1 cellular context compared by ENCODE assay signal in the genomic region with DNA sequence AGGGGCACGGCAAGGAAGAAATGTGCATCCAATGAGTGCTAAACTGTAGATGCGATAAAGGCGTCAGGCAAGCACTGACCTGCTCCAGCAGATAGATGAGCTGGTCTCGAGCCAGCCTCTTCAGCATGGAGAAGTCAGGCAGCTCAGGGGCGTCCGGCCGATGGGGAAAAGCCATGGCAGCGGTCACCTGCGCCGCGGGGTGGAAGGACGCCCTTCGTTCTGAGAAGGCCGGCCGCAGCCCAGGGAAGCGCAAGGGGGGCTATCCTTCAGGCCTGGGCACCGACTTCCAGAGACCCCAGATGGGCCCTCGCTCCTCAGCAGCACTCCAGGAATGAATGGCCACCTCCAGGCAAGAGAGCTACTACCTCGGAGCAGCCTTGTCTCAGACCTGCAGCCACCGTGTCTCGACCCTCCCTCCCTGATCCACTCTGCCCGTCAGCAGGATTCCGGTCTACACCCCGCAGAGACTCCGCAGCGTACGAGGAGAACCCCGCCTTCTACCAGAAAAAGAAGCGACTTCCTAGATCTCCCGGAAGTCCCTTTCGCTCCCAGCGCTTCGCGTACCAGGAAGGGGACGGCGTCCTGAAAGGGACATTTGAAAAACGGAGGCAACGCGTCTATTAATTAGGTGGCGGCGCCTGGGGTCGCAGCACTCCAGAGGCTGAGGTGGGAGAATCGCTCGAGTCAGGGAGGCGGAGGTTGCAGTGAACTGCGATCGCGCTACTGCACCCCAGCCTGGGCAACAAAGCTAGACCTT.
TF ChIP-seq lines count a peak whose summit lies in the region.

A gene (minus strand): TSS at position 520 of the 757 bp plus-strand sequence. CDS start 345 bp downstream, at position 175.

TF ChIP-seq in GM12878, 131 proteins besides CTCF, POLR2A, EP300 and RAD21 (continued from another document):
- TF ChIP-seq YY1 (IDR thresholded peaks at IDR 0.05; ENCODE audit: low read depth, low read length) = 0 out of 2 replicates have a peak, but pooled peaks have one; percentile 73
- TF ChIP-seq SIX5 (IDR thresholded peaks at IDR 0.05; ENCODE audit: low read depth, low read length, severe bottlenecking) = peak; percentile 37
- TF ChIP-seq RAD51 (IDR thresholded peaks at IDR 0.05) = no peak
- TF ChIP-seq, protein P1, sequence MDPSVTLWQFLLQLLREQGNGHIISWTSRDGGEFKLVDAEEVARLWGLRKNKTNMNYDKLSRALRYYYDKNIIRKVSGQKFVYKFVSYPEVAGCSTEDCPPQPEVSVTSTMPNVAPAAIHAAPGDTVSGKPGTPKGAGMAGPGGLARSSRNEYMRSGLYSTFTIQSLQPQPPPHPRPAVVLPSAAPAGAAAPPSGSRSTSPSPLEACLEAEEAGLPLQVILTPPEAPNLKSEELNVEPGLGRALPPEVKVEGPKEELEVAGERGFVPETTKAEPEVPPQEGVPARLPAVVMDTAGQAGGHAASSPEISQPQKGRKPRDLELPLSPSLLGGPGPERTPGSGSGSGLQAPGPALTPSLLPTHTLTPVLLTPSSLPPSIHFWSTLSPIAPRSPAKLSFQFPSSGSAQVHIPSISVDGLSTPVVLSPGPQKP (IDR thresholded peaks at IDR 0.05; ENCODE audit: low read depth, low read length) = peak; percentile 67; the same call in 1 of the 2 replicates
- TF ChIP-seq, protein P2, sequence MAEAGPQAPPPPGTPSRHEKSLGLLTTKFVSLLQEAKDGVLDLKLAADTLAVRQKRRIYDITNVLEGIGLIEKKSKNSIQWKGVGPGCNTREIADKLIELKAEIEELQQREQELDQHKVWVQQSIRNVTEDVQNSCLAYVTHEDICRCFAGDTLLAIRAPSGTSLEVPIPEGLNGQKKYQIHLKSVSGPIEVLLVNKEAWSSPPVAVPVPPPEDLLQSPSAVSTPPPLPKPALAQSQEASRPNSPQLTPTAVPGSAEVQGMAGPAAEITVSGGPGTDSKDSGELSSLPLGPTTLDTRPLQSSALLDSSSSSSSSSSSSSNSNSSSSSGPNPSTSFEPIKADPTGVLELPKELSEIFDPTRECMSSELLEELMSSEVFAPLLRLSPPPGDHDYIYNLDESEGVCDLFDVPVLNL (IDR thresholded peaks at IDR 0.05; ENCODE audit: low read depth, low read length) = no peak
- TF ChIP-seq CHD4 (IDR thresholded peaks at IDR 0.05) = no peak
- TF ChIP-seq ZNF217 (IDR thresholded peaks at IDR 0.05) = no peak
- TF ChIP-seq, protein P3, sequence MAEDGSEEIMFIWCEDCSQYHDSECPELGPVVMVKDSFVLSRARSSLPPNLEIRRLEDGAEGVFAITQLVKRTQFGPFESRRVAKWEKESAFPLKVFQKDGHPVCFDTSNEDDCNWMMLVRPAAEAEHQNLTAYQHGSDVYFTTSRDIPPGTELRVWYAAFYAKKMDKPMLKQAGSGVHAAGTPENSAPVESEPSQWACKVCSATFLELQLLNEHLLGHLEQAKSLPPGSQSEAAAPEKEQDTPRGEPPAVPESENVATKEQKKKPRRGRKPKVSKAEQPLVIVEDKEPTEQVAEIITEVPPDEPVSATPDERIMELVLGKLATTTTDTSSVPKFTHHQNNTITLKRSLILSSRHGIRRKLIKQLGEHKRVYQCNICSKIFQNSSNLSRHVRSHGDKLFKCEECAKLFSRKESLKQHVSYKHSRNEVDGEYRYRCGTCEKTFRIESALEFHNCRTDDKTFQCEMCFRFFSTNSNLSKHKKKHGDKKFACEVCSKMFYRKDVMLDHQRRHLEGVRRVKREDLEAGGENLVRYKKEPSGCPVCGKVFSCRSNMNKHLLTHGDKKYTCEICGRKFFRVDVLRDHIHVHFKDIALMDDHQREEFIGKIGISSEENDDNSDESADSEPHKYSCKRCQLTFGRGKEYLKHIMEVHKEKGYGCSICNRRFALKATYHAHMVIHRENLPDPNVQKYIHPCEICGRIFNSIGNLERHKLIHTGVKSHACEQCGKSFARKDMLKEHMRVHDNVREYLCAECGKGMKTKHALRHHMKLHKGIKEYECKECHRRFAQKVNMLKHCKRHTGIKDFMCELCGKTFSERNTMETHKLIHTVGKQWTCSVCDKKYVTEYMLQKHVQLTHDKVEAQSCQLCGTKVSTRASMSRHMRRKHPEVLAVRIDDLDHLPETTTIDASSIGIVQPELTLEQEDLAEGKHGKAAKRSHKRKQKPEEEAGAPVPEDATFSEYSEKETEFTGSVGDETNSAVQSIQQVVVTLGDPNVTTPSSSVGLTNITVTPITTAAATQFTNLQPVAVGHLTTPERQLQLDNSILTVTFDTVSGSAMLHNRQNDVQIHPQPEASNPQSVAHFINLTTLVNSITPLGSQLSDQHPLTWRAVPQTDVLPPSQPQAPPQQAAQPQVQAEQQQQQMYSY (CRISPR knock-in tag; IDR thresholded peaks at IDR 0.05) = no peak
- TF ChIP-seq TCF12 (IDR thresholded peaks at IDR 0.05; ENCODE audit: low read depth, low read length) = no peak
- no peak for TF ChIP-seq POLR2AphosphoS2 (IDR thresholded peaks at IDR 0.05; ENCODE audit: low read depth, low read length)
- TF ChIP-seq ZNF384 (IDR thresholded peaks at IDR 0.05; ENCODE audit: borderline replicate concordance, low read depth, low read length) = peak; percentile 90
- TF ChIP-seq, protein P4, sequence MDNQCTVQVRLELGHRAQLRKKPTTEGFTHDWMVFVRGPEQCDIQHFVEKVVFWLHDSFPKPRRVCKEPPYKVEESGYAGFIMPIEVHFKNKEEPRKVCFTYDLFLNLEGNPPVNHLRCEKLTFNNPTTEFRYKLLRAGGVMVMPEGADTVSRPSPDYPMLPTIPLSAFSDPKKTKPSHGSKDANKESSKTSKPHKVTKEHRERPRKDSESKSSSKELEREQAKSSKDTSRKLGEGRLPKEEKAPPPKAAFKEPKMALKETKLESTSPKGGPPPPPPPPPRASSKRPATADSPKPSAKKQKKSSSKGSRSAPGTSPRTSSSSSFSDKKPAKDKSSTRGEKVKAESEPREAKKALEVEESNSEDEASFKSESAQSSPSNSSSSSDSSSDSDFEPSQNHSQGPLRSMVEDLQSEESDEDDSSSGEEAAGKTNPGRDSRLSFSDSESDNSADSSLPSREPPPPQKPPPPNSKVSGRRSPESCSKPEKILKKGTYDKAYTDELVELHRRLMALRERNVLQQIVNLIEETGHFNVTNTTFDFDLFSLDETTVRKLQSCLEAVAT (IDR thresholded peaks at IDR 0.05) = peak; percentile 79
- no peak for TF ChIP-seq CHD1 (IDR thresholded peaks at IDR 0.05; ENCODE audit: low read depth, low read length)
- TF ChIP-seq SPI1 (IDR thresholded peaks at IDR 0.05; ENCODE audit: borderline replicate concordance, insufficient read depth, low read depth, low read length) = no peak
TF ChIP-seq in GM12878: peak in this region for 40.
